2 cellular contexts compared by ENCODE assay signal in genomic region chr10:97708167-97708566, GRCh38.
TF ChIP-seq lines count a peak whose summit lies in the region.

No MANE protein-coding gene starts in this region.

TF ChIP-seq in IMR-90, 13 proteins besides CTCF, POLR2A, EP300 and RAD21:
- no peak for TF ChIP-seq CEBPB (IDR thresholded peaks at IDR 0.05; ENCODE audit: low read depth, low read length)
- no peak for TF ChIP-seq CHD1 (IDR thresholded peaks at IDR 0.05; ENCODE audit: low read depth, low read length)
- TF ChIP-seq FOS (IDR thresholded peaks at IDR 0.05; ENCODE audit: low read depth, low read length) = no peak
- no peak for TF ChIP-seq MXI1 (IDR thresholded peaks at IDR 0.05; ENCODE audit: borderline replicate concordance, low read depth, low read length)
- TF ChIP-seq MAZ (IDR thresholded peaks at IDR 0.05; ENCODE audit: borderline replicate concordance, low read depth, low read length) = no peak
- no peak for TF ChIP-seq ELK1 (IDR thresholded peaks at IDR 0.05; ENCODE audit: borderline replicate concordance, low read depth, low read length)
- TF ChIP-seq MAFK (IDR thresholded peaks at IDR 0.05; ENCODE audit: low read depth, low read length) = no peak
- TF ChIP-seq RFX5 (IDR thresholded peaks at IDR 0.05; ENCODE audit: low read depth, low read length) = no peak
- TF ChIP-seq SMC3 (IDR thresholded peaks at IDR 0.05; ENCODE audit: low read depth, low read length) = no peak
- no peak for TF ChIP-seq BHLHE40 (IDR thresholded peaks at IDR 0.05; ENCODE audit: low read depth, low read length)
TF ChIP-seq in IMR-90: peak in this region for 0.

TF ChIP-seq in H1, 55 proteins besides CTCF, POLR2A, EP300 and RAD21:
- no peak for TF ChIP-seq KDM4A (IDR thresholded peaks at IDR 0.05; ENCODE audit: low read depth, low read length, severe bottlenecking)
